In the genomic region with DNA sequence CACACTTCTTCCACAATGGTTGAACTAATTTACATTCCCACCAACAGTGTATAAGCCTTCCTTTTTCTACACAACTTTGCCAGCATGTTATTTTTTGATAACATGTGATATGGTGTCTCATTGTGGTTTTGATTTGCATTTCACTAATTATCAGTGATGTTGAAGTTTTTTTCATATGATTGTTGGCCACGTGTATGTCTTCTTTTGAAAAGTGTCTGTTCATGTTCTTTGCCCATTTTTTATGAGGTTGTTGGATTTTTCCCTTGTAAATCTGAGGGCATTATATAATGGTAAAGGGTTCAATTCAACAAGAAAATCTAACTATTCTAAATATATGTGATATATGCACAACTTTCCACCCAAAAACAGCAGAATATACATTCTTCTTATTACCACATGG, we compare ENCODE assay signal across 2 cellular contexts.
DNase-seq lines count a peak whose midpoint lies in the region; FAIRE-seq and TF ChIP-seq lines count a peak whose summit lies in the region.
"Not testable (repeated sequence)": the region's sequence is repeated elsewhere in the genome, so short reads cannot be mapped to it uniquely, and the experiment has no call there.

No MANE protein-coding gene starts in this region.

- not testable (repeated sequence) for H3K9me3 ChIP-seq in small intestine (ENCODE audit: control insufficient read depth, low read depth)

- not testable (repeated sequence) for DNase-seq in D721Med (ENCODE audit: insufficient read length, low spot score); small intestine

- not testable (repeated sequence) for H3K36me3 ChIP-seq in small intestine (ENCODE audit: control insufficient read depth in 2 of 2, insufficient read depth in 2 of 2, low read length in 2 of 2)

- not testable (repeated sequence) for H3K4me3 ChIP-seq in small intestine (ENCODE audit: low read depth in 1 of 2, low read length in 2 of 2)

- peak; percentile 6 for FAIRE-seq in D721Med (lab: Jason Lieb, UNC)
- peak; percentile 89 for FAIRE-seq in small intestine (lab: Jason Lieb, UNC)

- not testable (repeated sequence) for H3K4me1 ChIP-seq in small intestine (ENCODE audit: control insufficient read depth in 2 of 2, insufficient read depth in 1 of 2, low read depth in 1 of 2, low read length in 1 of 2)

- TF ChIP-seq CTCF in D721Med (IDR thresholded peaks at IDR 0.05; ENCODE audit: insufficient read depth, missing control alignments): not testable (repeated sequence)

- WGBS in small intestine, 3 donors: 38 to 69% (median 65%) methylated on average over 1 of the region's 1 CpG

- not testable (repeated sequence) for H3K27ac ChIP-seq in small intestine (ENCODE audit: low read depth in 1 of 2, low read length in 1 of 2)

- H3K27me3 ChIP-seq in small intestine (ENCODE audit: control insufficient read depth in 2 of 2, insufficient read depth in 2 of 2, low read length in 2 of 2): not testable (repeated sequence)
